16 cellular contexts compared by ENCODE assay signal in genomic region chr20:46509523-46509922, GRCh38. TPM values are rescaled to one million over a fixed set of nuclear protein-coding genes. Genes with fewer than 3 reads are reported as not detected.
"Had no signal": no experiment of that assay in that cellular context is flagged by ENCODE, and none has a peak within 500 bp of the region (broad histone marks: within the 10 kb centered on the region; RNA-seq: fewer than 3 reads in every experiment).

No MANE protein-coding gene starts in this region.

- H3K27ac ChIP-seq: brain microvascular endothelial cell, lower lobe of right lung, parathyroid adenoma, tibial artery, uterus had no signal

- H3K4me3 Mint-ChIP-seq: activated naive CD8-positive, alpha-beta T cell; activated T-cell treated with anti-CD3 and anti-CD28 coated beads, Interleukin-2, amount 50 U/mL, for 24 hours; dendritic cell treated with granulocyte-macrophage colony-stimulating factor and Interleukin-4, amounts not matched to agents 40 ng/mL and 50 ng/mL, for 4 days; mesothelial cell of epicardium had no signal

- ATAC-seq: lower lobe of right lung had no signal

- H3K36me3 ChIP-seq: brain microvascular endothelial cell, lower lobe of right lung, tibial artery, uterus had no signal

- H3K9me3 ChIP-seq: lower lobe of right lung, tibial artery, uterus had no signal

- DNase-seq: activated effector memory CD4-positive, alpha-beta T cell treated with Interleukin-2 at 50 U/mL for 16 hours; activated T-cell treated with anti-CD3 and anti-CD28 coated beads, Interleukin-2, amount 50 U/mL, for 24 hours; brain microvascular endothelial cell; cerebellar nuclear complex; erythroblast; lower lobe of right lung; retina; stimulated activated CD4-positive, alpha-beta T cell treated with anti-CD3 and anti-CD28 coated beads, Interleukin-15, amount 100 ng/mL, for 24 hours; stimulated activated CD4-positive, alpha-beta T cell treated with anti-CD3 and anti-CD28 coated beads, Interleukin-4, amount 100 ng/mL, for 24 hours; tibial artery; uterus had no signal

- H3K27ac Mint-ChIP-seq: activated naive CD8-positive, alpha-beta T cell; activated T-cell treated with anti-CD3 and anti-CD28 coated beads, Interleukin-2, amount 50 U/mL, for 24 hours; dendritic cell treated with granulocyte-macrophage colony-stimulating factor and Interleukin-4, amounts not matched to agents 40 ng/mL and 50 ng/mL, for 4 days; mesothelial cell of epicardium had no signal

- H3K27me3 ChIP-seq: brain microvascular endothelial cell, tibial artery, uterus had no signal

- H3K9me3 Mint-ChIP-seq: dendritic cell treated with granulocyte-macrophage colony-stimulating factor and Interleukin-4, amounts not matched to agents 40 ng/mL and 50 ng/mL, for 4 days had no signal

- H3K4me3 ChIP-seq: lower lobe of right lung, tibial artery, uterus had no signal

RNA-seq across cellular contexts. Expression of gene OCSTAMP, which starts 40.9 kb away (rescaled TPM):
- total RNA-seq: lower lobe of right lung; mesothelial cell of epicardium; T-helper 2 cell treated with Interferon-gamma antibody and Interleukin-4, amounts not matched to agents 100 ng/mL and 5 ng/mL, for 36 hours; uterus had no signal
